Comparison of ENCODE assay signal across 8 cellular contexts in genomic region chr15:99703603-99704443, GRCh38. TPM values are rescaled to one million over a fixed set of nuclear protein-coding genes. Genes with fewer than 3 reads are reported as not detected.
DNase-seq lines count a peak whose midpoint lies in the region; ATAC-seq and TF ChIP-seq lines count a peak whose summit lies in the region.

No MANE protein-coding gene starts in this region.

- no peak for TF ChIP-seq CTCF in activated CD8-positive, alpha-beta T cell treated with anti-CD3 and anti-CD28 coated beads for 36 hours (IDR thresholded peaks at IDR 0.05)
- TF ChIP-seq CTCF in nephron progenitor cell (IDR thresholded peaks at IDR 0.05): no peak

- ATAC-seq in activated CD4-positive, CD25-positive, alpha-beta regulatory T cell treated with anti-CD3 and anti-CD28 coated beads, Interleukin-2, amount 50 U/mL, for 24 hours: peak; percentile 14 to 27
- ATAC-seq in GM21786 (IDR thresholded peaks at IDR 0.05; ENCODE audit: unreplicated experiment): peak; percentile 50
- ATAC-seq in activated CD8-positive, alpha-beta T cell treated with anti-CD3 and anti-CD28 coated beads for 36 hours: peak; percentile 27

- intact Hi-C loops in activated CD8-positive, alpha-beta T cell treated with anti-CD3 and anti-CD28 coated beads for 36 hours (cut with micrococcal nuclease): loop anchor here (2.0 to 10.0 kb wide), 2 partner anchors 259 to 431 kb away; no protein-coding TSS in a partner anchor

- H3K4me3 Mint-ChIP-seq in activated CD8-positive, alpha-beta T cell treated with anti-CD3 and anti-CD28 coated beads for 36 hours: no peak overlapping the region
- no peak overlapping the region for H3K4me3 Mint-ChIP-seq in nephron progenitor cell

- H3K4me1 Mint-ChIP-seq in activated CD8-positive, alpha-beta T cell treated with anti-CD3 and anti-CD28 coated beads for 36 hours (ENCODE audit: low read depth): peaks cover 44% of the 10 kb centered on the region
- no peaks in the 10 kb centered on the region for H3K4me1 Mint-ChIP-seq in nephron progenitor cell

- peak overlapping the region; percentile 57 for H3K27ac Mint-ChIP-seq in activated CD8-positive, alpha-beta T cell treated with anti-CD3 and anti-CD28 coated beads for 36 hours
- no peak overlapping the region for H3K27ac Mint-ChIP-seq in nephron progenitor cell

- no peaks in the 10 kb centered on the region for H3K9me3 Mint-ChIP-seq in activated CD8-positive, alpha-beta T cell treated with anti-CD3 and anti-CD28 coated beads for 36 hours
- no peaks in the 10 kb centered on the region for H3K9me3 Mint-ChIP-seq in nephron progenitor cell

- H3K27me3 Mint-ChIP-seq in activated CD8-positive, alpha-beta T cell treated with anti-CD3 and anti-CD28 coated beads for 36 hours: no peaks in the 10 kb centered on the region
- no peaks in the 10 kb centered on the region for H3K27me3 Mint-ChIP-seq in nephron progenitor cell (ENCODE audit: low read depth, poor library complexity)

- no peak for DNase-seq in activated CD4-positive, CD25-positive, alpha-beta regulatory T cell (lab: John Stamatoyannopoulos, UW)
- DNase-seq in Kasumi-1 (lab: John Stamatoyannopoulos, UW) (peak; percentile 34 to 58), globus pallidus (ENCODE audit: low spot score) (peak; percentile 54), pulmonary artery endothelial cell (ENCODE audit: low read depth, low spot score) (peak; percentile 84), nephron progenitor cell (no peak)
- no peak for DNase-seq in activated CD8-positive, alpha-beta T cell treated with anti-CD3 and anti-CD28 coated beads for 36 hours

- CTCF ChIA-PET in activated CD8-positive, alpha-beta T cell treated with anti-CD3 and anti-CD28 coated beads for 36 hours (lab: Charles Lee): interaction anchor here (0.6 to 5.3 kb wide), 78 partner anchors 12 to 626 kb away, joined by 3 to 102 read pairs (median 5); partner anchors contain the start of genes LRRC28, LYSMD4, MEF2A and SYNM

- H3K36me3 Mint-ChIP-seq in activated CD8-positive, alpha-beta T cell treated with anti-CD3 and anti-CD28 coated beads for 36 hours (ENCODE audit: low read depth): peaks cover 2% of the 10 kb centered on the region
- H3K36me3 Mint-ChIP-seq in nephron progenitor cell (ENCODE audit: low read depth): peaks cover 5% of the 10 kb centered on the region

- POLR2A ChIA-PET in activated CD8-positive, alpha-beta T cell treated with anti-CD3 and anti-CD28 coated beads for 36 hours (lab: Charles Lee): interaction anchor here (0.7 to 1.2 kb wide), 4 partner anchors 15 to 424 kb away, joined by 3 read pairs; no protein-coding TSS in a partner anchor

RNA-seq across cellular contexts. Expression of gene LYSMD4, which starts 29.4 kb away (rescaled TPM):
- total RNA-seq in activated CD8-positive, alpha-beta T cell treated with anti-CD3 and anti-CD28 coated beads for 36 hours: 1 to 10 TPM; 4.5 to 6.6 TPM
- total RNA-seq in pulmonary artery endothelial cell: 8.1 and 9.2 TPM in 2 replicates

Comparison
In these comparisons a context has a peak if more than half of its experiments do, and no peak if none do; other contexts are left out.
1. DNase-seq: peak in Kasumi-1 (2 of 2), globus pallidus (single experiment) and pulmonary artery endothelial cell (single experiment); none in activated CD4-positive, CD25-positive, alpha-beta regulatory T cell (0 of 4), activated CD8-positive, alpha-beta T cell treated with anti-CD3 and anti-CD28 coated beads for 36 hours (single experiment) and nephron progenitor cell (single experiment).
2. Peak in every context shown above with its lines, with median percentiles within 50 percentile points of each other: ATAC-seq.